In genomic region chr3:144429719-144430121, GRCh38 we compare ENCODE assay signal across 13 cellular contexts.
DNase-seq lines count a peak whose midpoint lies in the region; ATAC-seq and TF ChIP-seq lines count a peak whose summit lies in the region.
"Had no signal": no experiment of that assay in that cellular context is flagged by ENCODE, and none has a peak within 500 bp of the region (broad histone marks: within the 10 kb centered on the region; RNA-seq: fewer than 3 reads in every experiment).

No MANE protein-coding gene starts in this region.

- TF ChIP-seq CTCF in fibroblast of mammary gland (conservative IDR thresholded peaks at IDR 0.05; ENCODE audit: control insufficient read depth, insufficient read depth, low read depth, low read length), result no peak

- no peak overlapping the region for H3K4me3 ChIP-seq in fibroblast of mammary gland (ENCODE audit: control insufficient read depth, low read depth, low read length)
- H3K4me3 ChIP-seq: gastroesophageal sphincter had no signal

- ATAC-seq in GM18858 (IDR thresholded peaks at IDR 0.05; ENCODE audit: unreplicated experiment) (peak; percentile 68), GM21717 (IDR thresholded peaks at IDR 0.05; ENCODE audit: unreplicated experiment) (peak; percentile 75), HG03175 (IDR thresholded peaks at IDR 0.05; ENCODE audit: unreplicated experiment) (peak; percentile 78)
- ATAC-seq: gastroesophageal sphincter had no signal

- DNase-seq in fibroblast of mammary gland (ENCODE audit: low read depth) (peak; percentile 7), NCI-H82 treated with DMSO at 0.1 percent for 48 hours (lab: John Stamatoyannopoulos, UW; ENCODE audit: unreplicated experiment) (no peak), EL (no peak), medulla oblongata (ENCODE audit: extremely low spot score) (no peak), putamen (ENCODE audit: low spot score) (no peak)
- DNase-seq: brain microvascular endothelial cell; NCI-H2029 treated with DMSO at 0.1 percent for 48 hours; SK-N-SH; stimulated activated CD4-positive, alpha-beta T cell treated with anti-CD3 and anti-CD28 coated beads, Interleukin-12 subunit alpha, Interleukin-12 subunit beta, amount 100 ng/mL, for 4 hours had no signal
